8 cellular contexts compared by ENCODE assay signal in the genomic region with DNA sequence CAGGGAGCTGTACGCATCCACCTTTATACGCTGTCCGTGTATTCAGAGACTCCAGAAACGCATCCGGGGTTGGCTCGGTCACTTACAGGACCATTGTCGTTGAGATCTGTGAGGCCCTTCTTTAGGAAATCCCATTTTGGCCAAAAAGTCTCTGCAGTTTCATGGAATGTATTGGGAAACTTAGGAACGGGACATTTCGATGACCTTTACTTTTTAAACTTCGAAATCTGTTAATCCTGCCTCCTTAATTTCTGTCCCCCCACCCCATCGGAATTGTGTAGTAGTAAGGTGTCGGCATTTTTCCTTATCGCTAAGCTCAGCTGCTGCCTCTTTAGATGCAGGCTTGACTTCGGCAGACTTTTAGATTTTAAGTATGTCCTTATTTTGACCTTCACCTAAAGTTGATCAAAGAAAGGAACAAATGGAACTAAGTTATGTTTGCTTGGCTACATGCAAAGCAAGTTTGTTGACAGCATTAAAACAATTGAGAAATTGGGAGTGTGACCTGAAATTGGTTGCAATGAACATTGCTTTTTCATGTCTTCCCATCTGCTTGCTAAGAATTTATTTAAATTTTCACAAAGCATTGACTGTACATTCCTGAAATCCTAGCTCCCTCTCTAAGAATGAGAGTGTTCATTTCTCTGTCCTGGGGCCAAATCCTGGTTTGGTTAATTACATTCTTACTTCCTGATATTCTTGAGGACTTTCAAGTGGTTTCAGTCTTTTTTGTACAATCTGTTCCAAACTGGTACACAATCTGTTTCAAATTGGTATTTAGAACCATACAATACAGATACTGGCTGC. TPM values are rescaled to one million over a fixed set of nuclear protein-coding genes. Genes with fewer than 3 reads are reported as not detected.
A peak's percentile ranks its signal among the peaks of the same experiment; 100 is the strongest.
DNase-seq lines count a peak whose midpoint lies in the region; ATAC-seq and TF ChIP-seq lines count a peak whose summit lies in the region.

No MANE protein-coding gene starts in this region.

- WGBS in esophagus squamous epithelium, 2 donors = 12 to 15% methylated on average over 13 to 14 of the region's 14 CpGs

- intact Hi-C loops in esophagus squamous epithelium (cut with DNase I) = loop anchor here (10.0 kb wide), 1 partner anchor 109 kb away; no protein-coding TSS in a partner anchor

- H3K36me3 Mint-ChIP-seq in progenitor cell of endocrine pancreas (ENCODE audit: insufficient read depth) = no peaks in the 10 kb centered on the region

- peak overlapping the region; percentile 70 for H3K4me3 ChIP-seq in GM12875 (ENCODE audit: low read depth, low read length)
- peak overlapping the region; percentile 100 for H3K4me3 ChIP-seq in SJSA1
- peak overlapping the region; percentile 79 to 98 (median 94) for H3K4me3 ChIP-seq in esophagus squamous epithelium

- ATAC-seq in GM21526 (IDR thresholded peaks at IDR 0.05; ENCODE audit: low FRiP score, unreplicated experiment) = no peak

- DNase-seq in SJSA1 (ENCODE audit: low read depth in 1 of 2, low spot score in 2 of 2) (peak in 1 of 2 experiments; percentile 37), esophagus squamous epithelium (lab: John Stamatoyannopoulos, UW) (no peak), progenitor cell of endocrine pancreas (ENCODE audit: low spot score, unreplicated experiment) (no peak), SHP77 treated with DMSO at 0.1 percent for 48 hours (lab: John Stamatoyannopoulos, UW) (no peak), HEK293T (ENCODE audit: extremely low spot score) (no peak), SW 1271 (lab: John Stamatoyannopoulos, UW) (no peak)

- H3K27me3 ChIP-seq in SJSA1 (replicated peaks) = no peaks in the 10 kb centered on the region
- H3K27me3 ChIP-seq in esophagus squamous epithelium = no peaks in the 10 kb centered on the region

- H3K36me3 ChIP-seq in SJSA1 (peaks cover 15% of the 10 kb centered on the region), esophagus squamous epithelium (no peaks in the 10 kb centered on the region)

- H3K4me1 ChIP-seq in SJSA1 (replicated peaks) (peaks cover 21% of the 10 kb centered on the region), esophagus squamous epithelium (peaks cover 4 to 39% (median 11%) of the 10 kb centered on the region in 3 donors)

- CTCF ChIA-PET in HEK293T (lab: Yijun Ruan, JAX) = interaction anchor here (0.7 kb wide), 1 partner anchor 18 kb away, joined by 3 read pairs; no protein-coding TSS in a partner anchor

- TF ChIP-seq POLR2A in esophagus squamous epithelium (IDR thresholded peaks at IDR 0.05) = no peak

- TF ChIP-seq CTCF in GM12875 (IDR thresholded peaks at IDR 0.05; ENCODE audit: borderline replicate concordance, insufficient read depth, low read depth, low read length) (no peak), esophagus squamous epithelium (IDR thresholded peaks at IDR 0.05) (no peak), progenitor cell of endocrine pancreas (IDR thresholded peaks at IDR 0.05; ENCODE audit: unreplicated experiment) (no peak)

- H3K27ac Mint-ChIP-seq in progenitor cell of endocrine pancreas = peak overlapping the region; percentile 96

- H3K9me3 Mint-ChIP-seq in progenitor cell of endocrine pancreas (ENCODE audit: low read depth) = peaks cover 13% of the 10 kb centered on the region

- H3K4me3 Mint-ChIP-seq in progenitor cell of endocrine pancreas (ENCODE audit: low read depth) = peak overlapping the region; percentile 94

- H3K27ac ChIP-seq in SJSA1 (peak overlapping the region; percentile 92), esophagus squamous epithelium (peak overlapping the region; percentile 90 to 100 (median 95))

- peaks cover 16% of the 10 kb centered on the region for H3K4me1 Mint-ChIP-seq in progenitor cell of endocrine pancreas (ENCODE audit: low read depth)

- peaks cover 7% of the 10 kb centered on the region for H3K27me3 Mint-ChIP-seq in progenitor cell of endocrine pancreas

- POLR2A ChIA-PET in HEK293T (lab: Yijun Ruan, JAX) = interaction anchor here (0.7 to 1.7 kb wide), 5 partner anchors 10 to 113 kb away, joined by 3 to 5 read pairs (median 4); no protein-coding TSS in a partner anchor

- peaks cover 4% of the 10 kb centered on the region; the same call in 1 of the 2 replicates for H3K9me3 ChIP-seq in SJSA1 (replicated peaks)
- peaks cover 0 to 5% (median 3%) of the 10 kb centered on the region in 3 donors for H3K9me3 ChIP-seq in esophagus squamous epithelium

TF ChIP-seq in HEK293T, 16 proteins besides CTCF, POLR2A, EP300 and RAD21:
- TF ChIP-seq TARDBP (IDR thresholded peaks at IDR 0.05) = no peak
- no peak for TF ChIP-seq FOXA1 (IDR thresholded peaks at IDR 0.05)
- TF ChIP-seq ELF4 (IDR thresholded peaks at IDR 0.05) = no peak
- TF ChIP-seq HDGF (IDR thresholded peaks at IDR 0.05; ENCODE audit: borderline replicate concordance) = no peak
- no peak for TF ChIP-seq SUZ12 (IDR thresholded peaks at IDR 0.05)
- TF ChIP-seq, protein P1, sequence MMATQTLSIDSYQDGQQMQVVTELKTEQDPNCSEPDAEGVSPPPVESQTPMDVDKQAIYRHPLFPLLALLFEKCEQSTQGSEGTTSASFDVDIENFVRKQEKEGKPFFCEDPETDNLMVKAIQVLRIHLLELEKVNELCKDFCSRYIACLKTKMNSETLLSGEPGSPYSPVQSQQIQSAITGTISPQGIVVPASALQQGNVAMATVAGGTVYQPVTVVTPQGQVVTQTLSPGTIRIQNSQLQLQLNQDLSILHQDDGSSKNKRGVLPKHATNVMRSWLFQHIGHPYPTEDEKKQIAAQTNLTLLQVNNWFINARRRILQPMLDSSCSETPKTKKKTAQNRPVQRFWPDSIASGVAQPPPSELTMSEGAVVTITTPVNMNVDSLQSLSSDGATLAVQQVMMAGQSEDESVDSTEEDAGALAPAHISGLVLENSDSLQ (IDR thresholded peaks at IDR 0.05) = no peak
- no peak for TF ChIP-seq ZNF384 (IDR thresholded peaks at IDR 0.05)
- TF ChIP-seq L3MBTL2 (conservative IDR thresholded peaks at IDR 0.05) = no peak
- TF ChIP-seq SP1 (IDR thresholded peaks at IDR 0.05) = no peak

RNA-seq across cellular contexts. Expression of a gene that starts 0.9 kb away (rescaled TPM):
- 15.4 and 45.7 TPM in 2 replicates for total RNA-seq in SJSA1 (2014; rRNA removed; shearing (Covaris generic))
- total RNA-seq in esophagus squamous epithelium (100 to 1,000 TPM in 1 of 4 donors, 10 to 100 TPM in 3; 10.6 to 105 (median 26.0) TPM), progenitor cell of endocrine pancreas (19.9 and 21.7 TPM in 2 replicates)
